ENCODE assay signal across 15 cellular contexts in genomic region chr19:35349614-35350521, GRCh38. TPM values are rescaled to one million over a fixed set of nuclear protein-coding genes. Genes with fewer than 3 reads are reported as not detected.
DNase-seq lines count a peak whose midpoint lies in the region; ATAC-seq and TF ChIP-seq lines count a peak whose summit lies in the region.
"Had no signal": no experiment of that assay in that cellular context is flagged by ENCODE, and none has a peak within 500 bp of the region (broad histone marks: within the 10 kb centered on the region; RNA-seq: fewer than 3 reads in every experiment).

No MANE protein-coding gene starts in this region.

- peak overlapping the region; percentile 23 for H3K27ac Mint-ChIP-seq in activated CD4-positive, alpha-beta T cell treated with anti-CD3 and anti-CD28 coated beads, Interleukin-2, amount 10 ng/mL, durations not matched to agents 24 days and 14 days
- H3K27ac Mint-ChIP-seq in endothelial cell (ENCODE audit: unreplicated experiment), result no peak overlapping the region

- H3K36me3 ChIP-seq in OCI-LY3 (replicated peaks; ENCODE audit: low read depth, low read length), result peaks cover 34% of the 10 kb centered on the region
- H3K36me3 ChIP-seq: breast epithelium, heart left ventricle, tibial artery had no signal

- H3K79me2 ChIP-seq in OCI-LY3 (ENCODE audit: low read length), result no peaks in the 10 kb centered on the region

- TF ChIP-seq CTCF in OCI-LY3 (IDR thresholded peaks at IDR 0.05; ENCODE audit: low read depth, low read length) (no peak), endothelial cell (IDR thresholded peaks at IDR 0.05; ENCODE audit: unreplicated experiment) (no peak)

- no peak overlapping the region for H2AFZ ChIP-seq in OCI-LY3 (ENCODE audit: low read depth, low read length)

- H4K20me1 ChIP-seq in OCI-LY3 (ENCODE audit: insufficient read depth, low read length), result no peaks in the 10 kb centered on the region

- H3K4me3 ChIP-seq in OCI-LY3 (ENCODE audit: low read length), result no peak overlapping the region
- H3K4me3 ChIP-seq: breast epithelium, heart left ventricle, tibial artery had no signal

- peaks cover 2% of the 10 kb centered on the region for H3K27me3 Mint-ChIP-seq in activated CD4-positive, alpha-beta T cell treated with anti-CD3 and anti-CD28 coated beads, Interleukin-2, amount 10 ng/mL, durations not matched to agents 24 days and 14 days
- peaks cover 9% of the 10 kb centered on the region for H3K27me3 Mint-ChIP-seq in endothelial cell (ENCODE audit: unreplicated experiment)

- H3K9ac ChIP-seq in OCI-LY3 (ENCODE audit: low read length), result peak overlapping the region; percentile 16; the same call in 1 of the 2 replicates

- H3K4me1 Mint-ChIP-seq in activated CD4-positive, alpha-beta T cell treated with anti-CD3 and anti-CD28 coated beads, Interleukin-2, amount 10 ng/mL, durations not matched to agents 24 days and 14 days, result peaks cover 47% of the 10 kb centered on the region
- peaks cover 10% of the 10 kb centered on the region for H3K4me1 Mint-ChIP-seq in endothelial cell (ENCODE audit: unreplicated experiment)

- DNase-seq in activated CD4-positive, alpha-beta T cell treated with anti-CD3 and anti-CD28 coated beads, Interleukin-2, amount 10 ng/mL, durations not matched to agents 24 days and 14 days, result no peak
- DNase-seq in activated CD4-positive, alpha-beta T cell treated with anti-CD3 and anti-CD28 coated beads for 1 hour, result no peak
- no peak for DNase-seq in endothelial cell (ENCODE audit: low spot score)
- peak; percentile 26 for DNase-seq in stimulated activated CD8-positive, alpha-beta memory T cell treated with anti-CD3 and anti-CD28 coated beads, Interleukin-4, amount 100 ng/mL, for 48 hours
- DNase-seq in NCI-H146 treated with DMSO at 0.1 percent for 48 hours (lab: John Stamatoyannopoulos, UW; ENCODE audit: unreplicated experiment), result no peak
- no peak for DNase-seq in NCI-H146 (lab: John Stamatoyannopoulos, UW)
- DNase-seq: NCI-H1417 treated with DMSO at 0.1 percent for 48 hours, NCI-H774 had no signal

- peak overlapping the region; percentile 44; the same call in 1 of the 2 replicates for H3K4me2 ChIP-seq in OCI-LY3 (ENCODE audit: low read length)

- H3K27ac ChIP-seq in OCI-LY3 (ENCODE audit: low read length), result peak overlapping the region; percentile 97
- H3K27ac ChIP-seq: breast epithelium, heart left ventricle, tibial artery had no signal

- no peak for ATAC-seq in GM18909 (IDR thresholded peaks at IDR 0.05; ENCODE audit: poor library complexity, unreplicated experiment)
- ATAC-seq: heart left ventricle had no signal

- H3K27me3 ChIP-seq in OCI-LY3 (ENCODE audit: low read depth, low read length), result no peaks in the 10 kb centered on the region
- H3K27me3 ChIP-seq: breast epithelium had no signal

- intact Hi-C loops in activated CD4-positive, alpha-beta T cell treated with anti-CD3 and anti-CD28 coated beads, Interleukin-2, amount 10 ng/mL, durations not matched to agents 24 days and 14 days (cut with micrococcal nuclease), result no loop called here

- H3K4me1 ChIP-seq in OCI-LY3 (ENCODE audit: low read length), result peaks cover 67% of the 10 kb centered on the region
- H3K4me1 ChIP-seq: breast epithelium, tibial artery had no signal

- H3K4me3 Mint-ChIP-seq in activated CD4-positive, alpha-beta T cell treated with anti-CD3 and anti-CD28 coated beads, Interleukin-2, amount 10 ng/mL, durations not matched to agents 24 days and 14 days, result no peak overlapping the region
- peak overlapping the region; percentile 15 for H3K4me3 Mint-ChIP-seq in endothelial cell (ENCODE audit: unreplicated experiment)

- no peaks in the 10 kb centered on the region for H3K9me3 ChIP-seq in OCI-LY3 (ENCODE audit: insufficient read depth, low read length)
- H3K9me3 ChIP-seq: breast epithelium, heart left ventricle, tibial artery had no signal

- no peaks in the 10 kb centered on the region for H3K9me3 Mint-ChIP-seq in activated CD4-positive, alpha-beta T cell treated with anti-CD3 and anti-CD28 coated beads, Interleukin-2, amount 10 ng/mL, durations not matched to agents 24 days and 14 days
- H3K9me3 Mint-ChIP-seq in endothelial cell (ENCODE audit: unreplicated experiment), result no peaks in the 10 kb centered on the region

- H3K36me3 Mint-ChIP-seq in activated CD4-positive, alpha-beta T cell treated with anti-CD3 and anti-CD28 coated beads, Interleukin-2, amount 10 ng/mL, durations not matched to agents 24 days and 14 days (ENCODE audit: low read depth), result no peaks in the 10 kb centered on the region
- H3K36me3 Mint-ChIP-seq in endothelial cell (ENCODE audit: low read depth, unreplicated experiment), result no peaks in the 10 kb centered on the region

RNA-seq across cellular contexts. Expression of gene FFAR1, which starts 2.2 kb away (rescaled TPM):
- 0.12 and 0.14 TPM in 2 replicates for total RNA-seq in activated CD4-positive, alpha-beta T cell treated with anti-CD3 and anti-CD28 coated beads, Interleukin-2, amount 10 ng/mL, durations not matched to agents 24 days and 14 days
- total RNA-seq in endothelial cell (ENCODE audit: unreplicated experiment), result not detected
- total RNA-seq: A172, breast epithelium, heart left ventricle, liver had no signal

RNA-seq across cellular contexts. Expression of gene FFAR3, which starts 8.4 kb away (rescaled TPM):
- 0.21 and 0.69 TPM in 2 replicates for total RNA-seq in activated CD4-positive, alpha-beta T cell treated with anti-CD3 and anti-CD28 coated beads, Interleukin-2, amount 10 ng/mL, durations not matched to agents 24 days and 14 days
- not detected for total RNA-seq in endothelial cell (ENCODE audit: unreplicated experiment)
- total RNA-seq: A172 had no signal

RNA-seq across cellular contexts. Expression of gene CD22, which starts 20.9 kb away (rescaled TPM):
- 3.4 and 4.1 TPM in 2 replicates for total RNA-seq in activated CD4-positive, alpha-beta T cell treated with anti-CD3 and anti-CD28 coated beads, Interleukin-2, amount 10 ng/mL, durations not matched to agents 24 days and 14 days
- total RNA-seq in endothelial cell (ENCODE audit: unreplicated experiment), result not detected

RNA-seq across cellular contexts. Expression of gene GPR42, which starts 21.0 kb away (rescaled TPM):
- total RNA-seq in activated CD4-positive, alpha-beta T cell treated with anti-CD3 and anti-CD28 coated beads, Interleukin-2, amount 10 ng/mL, durations not matched to agents 24 days and 14 days, result 0.21 TPM in 1 of 2 replicates, not detected in the other
- not detected for total RNA-seq in endothelial cell (ENCODE audit: unreplicated experiment)
- total RNA-seq: A172, heart left ventricle, liver had no signal

RNA-seq across cellular contexts. Expression of gene MAG, which starts 57.9 kb away (rescaled TPM):
- 0.17 TPM in 1 of 2 replicates, not detected in the other for total RNA-seq in activated CD4-positive, alpha-beta T cell treated with anti-CD3 and anti-CD28 coated beads, Interleukin-2, amount 10 ng/mL, durations not matched to agents 24 days and 14 days
- not detected for total RNA-seq in endothelial cell (ENCODE audit: unreplicated experiment)
- total RNA-seq: A172 had no signal
